23 cellular contexts compared by ENCODE assay signal in genomic region chr1:25257176-25257575, GRCh38. TPM values are rescaled to one million over a fixed set of nuclear protein-coding genes. Genes with fewer than 3 reads are reported as not detected.
"Had no signal": no experiment of that assay in that cellular context is flagged by ENCODE, and none has a peak within 500 bp of the region (broad histone marks: within the 10 kb centered on the region; RNA-seq: fewer than 3 reads in every experiment).

No MANE protein-coding gene starts in this region.

- DNase-seq: activated CD4-positive, alpha-beta memory T cell treated with anti-CD3 and anti-CD28 coated beads, Interleukin-2, amount 10 ng/mL, durations not matched to agents 7 days and 5 days; activated CD4-positive, alpha-beta T cell treated with anti-CD3 and anti-CD28 coated beads for 36 hours; activated effector memory CD4-positive, alpha-beta T cell treated with Interleukin-2 at 50 U/mL for 16 hours; activated T-cell treated with anti-CD3 and anti-CD28 coated beads, Interleukin-2, amount 50 U/mL, for 4 hours; cortex of kidney; effector CD4-positive, alpha-beta T cell; islet precursor cell; left lung; mammary epithelial cell; naive thymus-derived CD4-positive, alpha-beta T cell; retina; stimulated activated CD4-positive, alpha-beta T cell treated with anti-CD3 and anti-CD28 coated beads, Interleukin-4, amount 100 ng/mL, for 1 hour; stimulated activated naive CD4-positive, alpha-beta T cell; substantia nigra; T-helper 2 cell; transverse colon had no signal

- H3K9me3 ChIP-seq: gastroesophageal sphincter, left lung, transverse colon, vagina had no signal

- H3K9me3 Mint-ChIP-seq: activated CD4-positive, alpha-beta memory T cell treated with anti-CD3 and anti-CD28 coated beads, Interleukin-2, amount 10 ng/mL, durations not matched to agents 7 days and 5 days; activated naive CD4-positive, alpha-beta T cell treated with anti-CD3 and anti-CD28 coated beads, Interleukin-2, amount 50 U/mL, for 24 hours; activated T-cell treated with anti-CD3 and anti-CD28 coated beads, Interleukin-2, amount 50 U/mL, for 4 hours; brain; central memory CD8-positive, alpha-beta T cell; naive thymus-derived CD4-positive, alpha-beta T cell had no signal

- H3K4me3 Mint-ChIP-seq: activated CD4-positive, alpha-beta memory T cell treated with anti-CD3 and anti-CD28 coated beads, Interleukin-2, amount 10 ng/mL, durations not matched to agents 7 days and 5 days; activated CD4-positive, alpha-beta T cell treated with anti-CD3 and anti-CD28 coated beads for 36 hours; activated naive CD4-positive, alpha-beta T cell treated with anti-CD3 and anti-CD28 coated beads, Interleukin-2, amount 50 U/mL, for 24 hours; activated T-cell treated with anti-CD3 and anti-CD28 coated beads, Interleukin-2, amount 50 U/mL, for 4 hours; brain; central memory CD8-positive, alpha-beta T cell; naive thymus-derived CD4-positive, alpha-beta T cell had no signal

- H3K36me3 ChIP-seq: gastroesophageal sphincter, left lung, transverse colon, vagina had no signal

- H3K27me3 Mint-ChIP-seq: activated CD4-positive, alpha-beta memory T cell treated with anti-CD3 and anti-CD28 coated beads, Interleukin-2, amount 10 ng/mL, durations not matched to agents 7 days and 5 days; activated CD4-positive, alpha-beta T cell treated with anti-CD3 and anti-CD28 coated beads for 36 hours; activated naive CD4-positive, alpha-beta T cell treated with anti-CD3 and anti-CD28 coated beads, Interleukin-2, amount 50 U/mL, for 24 hours; brain; central memory CD8-positive, alpha-beta T cell; naive thymus-derived CD4-positive, alpha-beta T cell had no signal

- H3K36me3 Mint-ChIP-seq: activated naive CD4-positive, alpha-beta T cell treated with anti-CD3 and anti-CD28 coated beads, Interleukin-2, amount 50 U/mL, for 24 hours had no signal

- H3K27ac ChIP-seq: gastroesophageal sphincter, left lung, parathyroid adenoma, transverse colon, vagina had no signal

- H3K27me3 ChIP-seq: gastroesophageal sphincter, left lung, transverse colon, vagina had no signal

- ATAC-seq: activated CD4-positive, alpha-beta T cell treated with anti-CD3 and anti-CD28 coated beads for 36 hours; activated T-cell treated with anti-CD3 and anti-CD28 coated beads, Interleukin-2, amount 50 U/mL, for 4 hours; gastroesophageal sphincter; left lung; naive thymus-derived CD4-positive, alpha-beta T cell had no signal

- H3K4me3 ChIP-seq: gastroesophageal sphincter, left lung, transverse colon, vagina had no signal

- H3K4me1 ChIP-seq: gastroesophageal sphincter, parathyroid adenoma, transverse colon, vagina had no signal

- H3K27ac Mint-ChIP-seq: activated CD4-positive, alpha-beta memory T cell treated with anti-CD3 and anti-CD28 coated beads, Interleukin-2, amount 10 ng/mL, durations not matched to agents 7 days and 5 days; activated CD4-positive, alpha-beta T cell treated with anti-CD3 and anti-CD28 coated beads for 36 hours; activated naive CD4-positive, alpha-beta T cell treated with anti-CD3 and anti-CD28 coated beads, Interleukin-2, amount 50 U/mL, for 24 hours had no signal

RNA-seq across cellular contexts. Expression of gene RHD, which starts 15.1 kb away (rescaled TPM):
- total RNA-seq: activated CD4-positive, alpha-beta memory T cell treated with anti-CD3 and anti-CD28 coated beads, Interleukin-2, amount 10 ng/mL, durations not matched to agents 7 days and 5 days; activated CD4-positive, alpha-beta T cell treated with anti-CD3 and anti-CD28 coated beads for 36 hours; activated T-cell treated with anti-CD3 and anti-CD28 coated beads, Interleukin-2, amount 50 U/mL, for 4 hours; endothelial cell of umbilical vein; gastroesophageal sphincter; mammary epithelial cell; transverse colon; vagina had no signal
- polyA plus RNA-seq: endothelial cell of umbilical vein, mammary epithelial cell had no signal
